ENCODE assay signal across 22 cellular contexts in the genomic region with DNA sequence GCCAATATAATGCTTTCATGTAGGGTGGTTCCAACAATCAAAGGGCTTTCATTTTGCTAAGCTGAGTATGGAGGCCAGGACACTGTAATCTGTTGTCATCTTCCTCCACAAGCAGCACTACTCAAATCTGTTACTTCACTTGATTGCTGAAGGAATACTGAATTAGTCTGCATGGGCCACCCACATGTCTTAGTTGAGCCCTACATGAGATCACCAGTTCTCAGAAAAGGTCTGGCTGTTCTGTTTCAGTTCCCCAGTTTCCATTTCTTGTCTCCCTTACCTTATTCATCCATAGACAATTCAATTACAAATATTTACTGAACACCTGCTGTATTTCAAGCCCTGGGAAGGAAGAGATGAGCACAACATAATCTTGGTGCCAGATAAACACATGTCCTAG.
DNase-seq lines count a peak whose midpoint lies in the region; ATAC-seq lines count a peak whose summit lies in the region.
"Had no signal": no experiment of that assay in that cellular context is flagged by ENCODE, and none has a peak within 500 bp of the region (broad histone marks: within the 10 kb centered on the region; RNA-seq: fewer than 3 reads in every experiment).

No MANE protein-coding gene starts in this region.

- ATAC-seq in GM18858 (IDR thresholded peaks at IDR 0.05; ENCODE audit: unreplicated experiment) (peak; percentile 73), GM21717 (IDR thresholded peaks at IDR 0.05; ENCODE audit: unreplicated experiment) (peak; percentile 82), HG03442 (IDR thresholded peaks at IDR 0.05; ENCODE audit: unreplicated experiment) (peak; percentile 79)
- ATAC-seq: gastrocnemius medialis; stimulated activated naive CD8-positive, alpha-beta T cell treated with anti-CD3 and anti-CD28 coated beads, Interleukin-15, amount 100 ng/mL, for 72 hours; WTC11 had no signal

- DNase-seq in NCI-H1436 treated with DMSO at 0.1 percent for 48 hours (lab: John Stamatoyannopoulos, UW): no peak
- DNase-seq in mucosa of gallbladder (ENCODE audit: low spot score): no peak
- DNase-seq in NCI-H526 (lab: John Stamatoyannopoulos, UW): no peak
- DNase-seq in anterior cingulate cortex (lab: John Stamatoyannopoulos, UW): no peak
- DNase-seq: activated CD4-positive, alpha-beta T cell treated with anti-CD3 and anti-CD28 coated beads, Interleukin-2, amount 50 U/mL, for 4 hours; activated CD8-positive, alpha-beta memory T cell treated with anti-CD3 and anti-CD28 coated beads, Interleukin-2, amount 50 U/mL, for 48 hours; CD4-positive, CD25-positive, alpha-beta regulatory T cell; EL; esophagus squamous epithelium; gastrocnemius medialis; KBM-7; NCI-H1694; NCI-H2171 treated with DMSO at 0.1 percent for 48 hours; NCI-H524 treated with DMSO at 0.1 percent for 48 hours; stimulated activated CD4-positive, alpha-beta T cell treated with anti-CD3 and anti-CD28 coated beads, Interleukin-15, amount 100 ng/mL, for 24 hours; stimulated activated naive CD8-positive, alpha-beta T cell treated with anti-CD3 and anti-CD28 coated beads, Interleukin-15, amount 100 ng/mL, for 72 hours; T-helper 9 cell; thyroid gland had no signal
